8 cellular contexts compared by ENCODE assay signal in the genomic region with DNA sequence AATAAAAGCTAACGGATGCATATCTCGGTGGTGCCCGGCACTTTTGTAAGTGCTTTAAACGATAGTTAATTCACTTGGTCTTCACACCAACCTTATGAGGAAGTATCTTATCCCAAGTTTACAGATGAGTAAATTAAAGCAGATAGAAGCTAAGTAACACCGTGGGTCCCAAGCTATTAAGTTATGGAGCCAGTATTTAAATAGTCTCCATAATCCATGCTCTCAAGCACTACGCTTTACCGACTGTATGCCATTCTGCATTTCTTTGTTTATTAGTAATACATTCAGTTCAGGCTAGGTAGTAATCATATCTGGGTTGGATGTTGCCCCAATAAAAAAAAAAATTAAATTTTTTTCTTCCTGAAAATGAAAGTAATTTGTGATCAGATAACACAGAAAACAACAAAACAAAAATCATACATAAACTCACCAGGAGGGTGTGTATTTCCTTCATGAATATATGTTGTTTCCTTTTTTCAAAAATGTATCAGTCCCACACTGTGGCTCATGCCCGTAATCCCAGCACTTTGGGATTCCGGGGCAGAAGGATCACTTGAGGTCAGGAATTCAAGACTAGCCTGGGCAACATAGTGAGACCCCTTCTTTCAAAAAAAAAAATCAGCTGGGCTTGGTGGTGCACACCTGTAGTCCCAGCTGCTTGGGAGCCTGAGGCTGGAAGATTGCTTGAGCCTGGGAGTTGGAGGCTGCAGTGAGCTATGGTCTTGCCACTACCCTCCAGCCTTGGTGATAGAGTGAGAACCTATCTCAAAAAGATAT. TPM values are rescaled to one million over a fixed set of nuclear protein-coding genes. Genes with fewer than 3 reads are reported as not detected.
DNase-seq lines count a peak whose midpoint lies in the region; ATAC-seq and TF ChIP-seq lines count a peak whose summit lies in the region.

No MANE protein-coding gene starts in this region.

- H3K4me1 ChIP-seq in OCI-LY7 (ENCODE audit: insufficient read depth, low read length, poor library complexity, severe bottlenecking) (peaks cover 28% of the 10 kb centered on the region), endodermal cell (ENCODE audit: control insufficient read depth, insufficient read depth, low read length) (no peaks in the 10 kb centered on the region), ovary (ENCODE audit: insufficient read depth) (peaks cover 3% of the 10 kb centered on the region)

- DNase-seq in OCI-LY7 (ENCODE audit: low spot score) (no peak), endodermal cell (no peak), ovary (no peak)

- H3K9me3 ChIP-seq in OCI-LY7 (ENCODE audit: low read length) (peaks cover 28% of the 10 kb centered on the region), endodermal cell (ENCODE audit: control insufficient read depth, low read length) (peaks cover 13% of the 10 kb centered on the region), ovary (no peaks in the 10 kb centered on the region)

- TF ChIP-seq CTCF in OCI-LY7 (conservative IDR thresholded peaks at IDR 0.05; ENCODE audit: low read length): no peak
- peak; percentile 26 for TF ChIP-seq CTCF in endodermal cell (conservative IDR thresholded peaks at IDR 0.05)
- no peak for TF ChIP-seq CTCF in ovary (IDR thresholded peaks at IDR 0.05)

- H3K27me3 ChIP-seq in endodermal cell (ENCODE audit: control insufficient read depth, insufficient read depth, low read length, poor library complexity, severe bottlenecking): no peaks in the 10 kb centered on the region
- H3K27me3 ChIP-seq in ovary: no peaks in the 10 kb centered on the region

- CTCF ChIA-PET in OCI-LY7 (lab: Charles Lee; ENCODE audit: unreplicated experiment): interaction anchor here (0.6 kb wide), 1 partner anchor 37 kb away, joined by 3 read pairs; no protein-coding TSS in a partner anchor

- H3K27ac ChIP-seq in OCI-LY7 (ENCODE audit: low read depth, low read length, poor library complexity, severe bottlenecking) (peak overlapping the region; percentile 83), endodermal cell (ENCODE audit: low read depth, low read length) (no peak overlapping the region), ovary (peak overlapping the region in 1 of 2 donors; percentile 96)

- no peak for TF ChIP-seq POLR2A in ovary (IDR thresholded peaks at IDR 0.05)

- no peaks in the 10 kb centered on the region for H3K9me2 ChIP-seq in OCI-LY7 (ENCODE audit: insufficient read depth, low read length)

- peak overlapping the region; percentile 94 for H3K9ac ChIP-seq in endodermal cell (ENCODE audit: extremely low read depth, low read length, poor library complexity, severe bottlenecking)

- POLR2A ChIA-PET in OCI-LY7 (lab: Charles Lee): interaction anchor here (0.5 to 1.6 kb wide), 10 partner anchors 11 to 427 kb away, joined by 3 to 6 read pairs (median 4); no protein-coding TSS in a partner anchor

- H3K4me3 Mint-ChIP-seq in endodermal cell: peak overlapping the region; percentile 83

- H3K4me1 Mint-ChIP-seq in endodermal cell: peaks cover 18% of the 10 kb centered on the region

- WGBS in endodermal cell (ENCODE audit: insufficient coverage in 1 of 2, insufficient read length in 1 of 2), 2 experiments: 79 to 95% methylated on average over 6 to 9 of the region's 9 CpGs
- 22 to 26% (median 23%) methylated on average over 9 of the region's 9 CpGs for WGBS in ovary, 3 donors

- H3K4me3 ChIP-seq in GM08714 (ENCODE audit: low read length): peak overlapping the region; percentile 92
- peak overlapping the region; percentile 88 for H3K4me3 ChIP-seq in OCI-LY7 (ENCODE audit: low read depth, low read length, poor library complexity, severe bottlenecking)
- peak overlapping the region; percentile 99 for H3K4me3 ChIP-seq in endodermal cell (ENCODE audit: low read length)
- H3K4me3 ChIP-seq in ovary: peak overlapping the region; percentile 91

- peak overlapping the region; percentile 95 for H3K27ac Mint-ChIP-seq in endodermal cell

- TF ChIP-seq EP300 in ovary (IDR thresholded peaks at IDR 0.05): no peak

- H2AFZ ChIP-seq in OCI-LY7 (ENCODE audit: low read length): peak overlapping the region; percentile 88

- H3K36me3 ChIP-seq in OCI-LY7 (ENCODE audit: insufficient read depth, low read length) (peaks cover 61% of the 10 kb centered on the region), endodermal cell (ENCODE audit: control insufficient read depth, insufficient read depth, low read length) (peaks cover 3% of the 10 kb centered on the region), ovary (no peaks in the 10 kb centered on the region)

- no peaks in the 10 kb centered on the region for H3K27me3 Mint-ChIP-seq in endodermal cell (ENCODE audit: insufficient read depth)

- no TSS peak for BruUV-seq in OCI-LY7 (replicated peaks; lab: Mats Ljungman, UMichigan)

- peak overlapping the region; percentile 98 for H3K4me2 ChIP-seq in OCI-LY7 (ENCODE audit: low read length)

- ATAC-seq in GM19328 (IDR thresholded peaks at IDR 0.05; ENCODE audit: unreplicated experiment) (no peak), HG03108 (IDR thresholded peaks at IDR 0.05; ENCODE audit: unreplicated experiment) (no peak), HG03196 (IDR thresholded peaks at IDR 0.05; ENCODE audit: unreplicated experiment) (no peak), GM21717 (IDR thresholded peaks at IDR 0.05; ENCODE audit: unreplicated experiment) (no peak)

- peaks cover 17% of the 10 kb centered on the region for H3K9me3 Mint-ChIP-seq in endodermal cell

- intact Hi-C loops in OCI-LY7 (cut with micrococcal nuclease; ENCODE audit: unreplicated experiment) (loop anchor here (2.0 kb wide), 1 partner anchor 88 kb away; no protein-coding TSS in a partner anchor), ovary (cut with DNase I) (loop anchor here in 2 of 4 donors (10.0 kb wide), 1 partner anchor 84 kb away; no protein-coding TSS in a partner anchor)

- H3K36me3 Mint-ChIP-seq in endodermal cell (ENCODE audit: low read depth): peaks cover 24% of the 10 kb centered on the region

- H3K79me2 ChIP-seq in OCI-LY7 (ENCODE audit: insufficient read depth, low read depth, low read length): peaks cover 50% of the 10 kb centered on the region

- H4K20me1 ChIP-seq in OCI-LY7 (ENCODE audit: insufficient read depth, low read length): peaks cover 30% of the 10 kb centered on the region

RNA-seq across cellular contexts. Expression of a gene that starts 1.4 kb away (rescaled TPM):
- 108 and 142 TPM in 2 replicates for total RNA-seq in OCI-LY7 (2014; rRNA removed; shearing (Covaris generic))
- total RNA-seq in OCI-LY7 (2022) (131 and 144 TPM in 2 replicates), endodermal cell (100 to 1,000 TPM; 116 to 255 TPM), ovary (100 to 1,000 TPM in 4 of 7 donors, 10 to 100 TPM in 3; 58.2 to 133 (median 101) TPM)
- polyA plus RNA-seq in endodermal cell (2013, experiment 1 of 2): 90.8 TPM
- polyA plus RNA-seq in endodermal cell (2013, experiment 2 of 2): 86.5 TPM
- 100 to 1,000 TPM in 1 of 2 donors, 10 to 100 TPM in 1; 44.9 to 150 TPM for polyA plus RNA-seq in ovary

RNA-seq across cellular contexts. Expression of a gene that starts 36.6 kb away (rescaled TPM):
- 52.2 and 52.4 TPM in 2 replicates for total RNA-seq in OCI-LY7 (2014; rRNA removed; shearing (Covaris generic))
- total RNA-seq in OCI-LY7 (2022): 33.6 and 42.2 TPM in 2 replicates
- total RNA-seq in endodermal cell: 100 to 1,000 TPM; 100 to 538 TPM
- 128 TPM for polyA plus RNA-seq in endodermal cell (2013, experiment 1 of 2)
- polyA plus RNA-seq in endodermal cell (2013, experiment 2 of 2): 90.0 TPM
- total RNA-seq in ovary: 10 to 100 TPM; 48.3 to 66.6 (median 58.9) TPM
- polyA plus RNA-seq in ovary: 10 to 100 TPM; 35.0 to 36.2 TPM

RNA-seq across cellular contexts. Expression of a gene that starts 38.5 kb away (rescaled TPM):
- 4.6 and 4.9 TPM in 2 replicates for total RNA-seq in OCI-LY7 (2014; rRNA removed; shearing (Covaris generic))
- total RNA-seq in OCI-LY7 (2022): 8.2 and 12.5 TPM in 2 replicates
- total RNA-seq in endodermal cell: 1 to 10 TPM; 3.1 TPM
- 3.4 TPM for polyA plus RNA-seq in endodermal cell (2013, experiment 1 of 2)
- 3.3 TPM for polyA plus RNA-seq in endodermal cell (2013, experiment 2 of 2)
- total RNA-seq in ovary: 1 to 10 TPM in 3 of 7 donors, under 1 TPM in 4; 0.42 to 1.4 (median 0.93) TPM
- polyA plus RNA-seq in ovary: 1 to 10 TPM; 1.1 to 4.3 TPM
